ENCODE assay signal across 10 cellular contexts in the genomic region with DNA sequence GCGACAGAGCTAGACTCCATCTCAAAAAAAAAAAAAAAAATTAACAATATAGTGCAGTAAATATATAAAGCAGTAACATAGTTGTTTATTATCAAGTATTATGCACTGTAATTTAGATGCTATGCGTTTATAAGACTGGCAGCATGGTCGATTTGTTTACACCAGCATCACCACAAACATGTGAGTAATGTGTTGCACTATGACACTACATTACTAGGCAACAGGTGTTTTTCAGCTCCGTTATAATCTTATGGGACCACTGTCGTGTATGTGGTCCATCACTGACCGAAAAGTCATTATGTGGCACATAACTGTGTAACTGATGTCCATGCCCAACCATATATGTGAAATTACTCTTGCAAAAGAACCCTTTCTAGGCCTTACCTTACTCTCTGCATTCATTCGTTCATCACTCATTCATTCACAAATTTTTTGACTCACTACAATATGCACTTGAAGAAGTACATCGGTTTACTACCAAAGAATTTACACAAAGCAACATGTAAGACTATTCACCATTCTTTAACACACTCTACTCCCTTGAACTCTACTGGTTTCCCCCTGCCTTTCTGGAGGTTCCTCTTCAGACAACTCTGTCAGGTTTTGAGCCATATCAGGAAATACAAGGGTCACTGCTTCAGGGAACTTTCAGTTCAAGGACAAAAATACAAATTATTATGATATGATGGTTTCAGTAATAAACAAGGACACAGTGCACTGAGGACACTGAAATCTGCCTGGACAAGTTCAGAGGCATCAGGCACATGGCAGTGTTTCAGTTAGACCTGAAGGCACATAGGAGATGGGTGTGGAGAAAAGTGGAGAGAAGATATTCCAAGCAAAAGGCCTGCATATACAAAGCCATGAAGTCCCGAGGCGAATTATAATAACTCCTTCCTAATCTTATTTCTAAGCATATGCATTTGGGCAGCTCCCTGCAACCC. TPM values are rescaled to one million over a fixed set of nuclear protein-coding genes. Genes with fewer than 3 reads are reported as not detected.
DNase-seq lines count a peak whose midpoint lies in the region; ATAC-seq, FAIRE-seq and TF ChIP-seq lines count a peak whose summit lies in the region.
"Had no signal": no experiment of that assay in that cellular context is flagged by ENCODE, and none has a peak within 500 bp of the region (broad histone marks: within the 10 kb centered on the region; RNA-seq: fewer than 3 reads in every experiment).

No MANE protein-coding gene starts in this region.

- H3K9ac ChIP-seq in trophoblast cell (ENCODE audit: low read length), result no peak overlapping the region

- H3K4me1 Mint-ChIP-seq in HFFc6 (ENCODE audit: low read depth), result peaks cover 94% of the 10 kb centered on the region

- DNase-seq in GM10248 (ENCODE audit: extremely low spot score) (peak; percentile 17), HFFc6 (no peak), coronary artery (ENCODE audit: low spot score) (no peak), trophoblast cell (peak; percentile 37 to 71), D721Med (ENCODE audit: insufficient read length, low spot score) (no peak), GM20000 (ENCODE audit: low spot score) (no peak), Peyer's patch (no peak)
- DNase-seq: mucosa of descending colon, NCI-H446 had no signal

- H2BK12ac ChIP-seq in trophoblast cell (ENCODE audit: low read length), result no peak overlapping the region

- no peak for FAIRE-seq in D721Med (lab: Jason Lieb, UNC)

- H4K12ac ChIP-seq in trophoblast cell (ENCODE audit: low read depth, low read length), result no peak overlapping the region

- H3K9me3 ChIP-seq in trophoblast cell (ENCODE audit: insufficient read depth, low read depth, low read length) (no peaks in the 10 kb centered on the region), Peyer's patch (no peaks in the 10 kb centered on the region)
- H3K9me3 ChIP-seq: mucosa of descending colon had no signal

- H3K23ac ChIP-seq in trophoblast cell (ENCODE audit: low read length), result no peak overlapping the region

- no CpG with 5 or more reads among the region's 10 CpGs for WGBS in trophoblast cell (ENCODE audit: extremely low coverage, insufficient coverage, insufficient read length)

- H3K9me3 Mint-ChIP-seq in HFFc6, result no peaks in the 10 kb centered on the region

- no peak overlapping the region for H3K14ac ChIP-seq in trophoblast cell (ENCODE audit: low read length)

- POLR2A ChIA-PET in GM10248 (lab: Yijun Ruan, JAX), result no interaction called here

- CTCF ChIA-PET in GM10248 (lab: Yijun Ruan, JAX), result interaction anchor here (1.1 to 2.8 kb wide), 4 partner anchors 9 to 68 kb away, joined by 3 to 10 read pairs (median 3); no protein-coding TSS in a partner anchor

- H3K27ac ChIP-seq in coronary artery (peak overlapping the region; percentile 67 to 81), trophoblast cell (ENCODE audit: low read depth, low read length) (no peak overlapping the region), Peyer's patch (peak overlapping the region in 1 of 4 donors; percentile 29)

- peaks cover 43% of the 10 kb centered on the region for H3K36me3 Mint-ChIP-seq in HFFc6 (ENCODE audit: low read depth)

- H3K4me1 ChIP-seq in trophoblast cell (ENCODE audit: control insufficient read depth in 1 of 2, insufficient read depth in 2 of 2, low read length in 2 of 2), result peaks cover 25 to 45% of the 10 kb centered on the region in 2 experiments
- peaks cover 3 to 57% (median 10%) of the 10 kb centered on the region in 4 donors for H3K4me1 ChIP-seq in Peyer's patch

- no peak overlapping the region for H3K18ac ChIP-seq in trophoblast cell (ENCODE audit: low read length)

- no peaks in the 10 kb centered on the region; the same call in none of the 2 replicates for H3K27me3 Mint-ChIP-seq in HFFc6 (ENCODE audit: insufficient read depth)

- H3K79me1 ChIP-seq in trophoblast cell (ENCODE audit: low read length), result peaks cover 5% of the 10 kb centered on the region

- no peak overlapping the region for H3K4me3 ChIP-seq in coronary artery
- H3K4me3 ChIP-seq in trophoblast cell (ENCODE audit: low read depth, low read length), result no peak overlapping the region
- H3K4me3 ChIP-seq in Peyer's patch, result no peak overlapping the region
- H3K4me3 ChIP-seq: mucosa of descending colon had no signal

- H4K91ac ChIP-seq in trophoblast cell (ENCODE audit: low read depth, low read length), result no peak overlapping the region

- H2AFZ ChIP-seq in trophoblast cell (ENCODE audit: insufficient read depth, low read length, poor library complexity), result no peak overlapping the region

- H2BK5ac ChIP-seq in trophoblast cell (ENCODE audit: low read depth, low read length, poor library complexity), result no peak overlapping the region

- H4K8ac ChIP-seq in trophoblast cell (ENCODE audit: low read depth, low read length), result no peak overlapping the region

- no peak for TF ChIP-seq POLR2A in Peyer's patch (IDR thresholded peaks at IDR 0.05)

- H3K27me3 ChIP-seq in trophoblast cell (ENCODE audit: insufficient read depth, low read length) (no peaks in the 10 kb centered on the region), Peyer's patch (no peaks in the 10 kb centered on the region)

- no peak overlapping the region for H3K4me2 ChIP-seq in trophoblast cell (ENCODE audit: low read length)

- H3K4ac ChIP-seq in trophoblast cell (ENCODE audit: low read depth, low read length), result peak overlapping the region; percentile 80

- H3K27ac Mint-ChIP-seq in HFFc6, result peak overlapping the region; percentile 78

- no peak for ATAC-seq in GM18498 (IDR thresholded peaks at IDR 0.05; ENCODE audit: unreplicated experiment)
- ATAC-seq: mucosa of descending colon had no signal

- TF ChIP-seq CTCF in GM10248 (IDR thresholded peaks at IDR 0.05; ENCODE audit: control extremely low read depth, extremely low read depth, low read depth, missing control alignments) (no peak), HFFc6 (IDR thresholded peaks at IDR 0.05) (no peak), coronary artery (IDR thresholded peaks at IDR 0.05) (no peak), D721Med (IDR thresholded peaks at IDR 0.05; ENCODE audit: insufficient read depth, missing control alignments) (no peak), GM20000 (IDR thresholded peaks at IDR 0.05; ENCODE audit: extremely low read depth, missing control alignments) (no peak), Peyer's patch (IDR thresholded peaks at IDR 0.05) (no peak)

- H3K79me2 ChIP-seq in trophoblast cell (ENCODE audit: control insufficient read depth, insufficient read depth, low read length, poor library complexity), result peaks cover 22% of the 10 kb centered on the region

- no peak overlapping the region for H2BK120ac ChIP-seq in trophoblast cell (ENCODE audit: insufficient read depth, low read length, poor library complexity)

- H3K36me3 ChIP-seq in trophoblast cell (ENCODE audit: control insufficient read depth in 1 of 2, insufficient read depth in 2 of 2, low read length in 2 of 2), result peaks cover 5 to 10% of the 10 kb centered on the region in 2 experiments
- H3K36me3 ChIP-seq in Peyer's patch, result peaks cover 0 to 5% (median 0%) of the 10 kb centered on the region in 3 donors

- no peak overlapping the region for H2AK5ac ChIP-seq in trophoblast cell (ENCODE audit: low read length)

- H3K4me3 Mint-ChIP-seq in HFFc6, result peak overlapping the region; percentile 62

RNA-seq across cellular contexts. Expression of a gene that starts 17.4 kb away (rescaled TPM):
- 1,000 to 10,000 TPM; 1,442 to 1,960 (median 1,623) TPM for total RNA-seq in HFFc6 (2021; fragmentation: NEBNext Ultra II Directional; extraction: Animal tissue kit (Norgen Biotek cat#: 25700))
- polyA plus RNA-seq in trophoblast cell (2013), result 787 and 808 TPM in 2 replicates
- 100 to 1,000 TPM in 3 of 4 donors, 10 to 100 TPM in 1; 57.8 to 256 (median 162) TPM for total RNA-seq in Peyer's patch

Comparison
In these comparisons a context has a peak if more than half of its experiments do, and no peak if none do; other contexts are left out.
1. DNase-seq: peak in GM10248 (single experiment) and trophoblast cell (2 of 2); none in HFFc6 (single experiment), coronary artery (single experiment), D721Med (single experiment), GM20000 (single experiment) and Peyer's patch (0 of 3).
2. RNA of a gene that starts 17.4 kb away (total RNA-seq): 1,442 to 1,960 TPM in HFFc6; 57.8 to 256 TPM in Peyer's patch; every median in the first group is over 4 times any median in the second.